In genomic region chr6:167774881-167775280, GRCh38 we compare ENCODE assay signal across 34 cellular contexts.
"Had no signal": no experiment of that assay in that cellular context is flagged by ENCODE, and none has a peak within 500 bp of the region (broad histone marks: within the 10 kb centered on the region; RNA-seq: fewer than 3 reads in every experiment).

No MANE protein-coding gene starts in this region.

- H3K27me3 ChIP-seq: MG63 had no signal

- H3K9me3 ChIP-seq: MG63 had no signal

- H3K4me3 ChIP-seq: MG63 had no signal

- H3K36me3 ChIP-seq: MG63 had no signal

- DNase-seq: Karpas-422, Kasumi-1, MG63, MM.1S, MV-4-11, NCI-H1048, NCI-H1092, NCI-H1092 treated with DMSO at 0.1 percent for 48 hours, NCI-H1105, NCI-H1105 treated with DMSO at 0.1 percent for 48 hours, NCI-H1417, NCI-H1417 treated with DMSO at 0.1 percent for 48 hours, NCI-H1436, NCI-H1436 treated with DMSO at 0.1 percent for 48 hours, NCI-H146, NCI-H1694, NCI-H1694 treated with DMSO at 0.1 percent for 48 hours, NCI-H187, NCI-H187 treated with DMSO at 0.1 percent for 48 hours, NCI-H1930, NCI-H2029, NCI-H2029 treated with DMSO at 0.1 percent for 48 hours, NCI-H2081, NCI-H2081 treated with DMSO at 0.1 percent for 48 hours, NCI-H2107, NCI-H2171, NCI-H2171 treated with DMSO at 0.1 percent for 48 hours, NCI-H2227 treated with DMSO at 0.1 percent for 48 hours, NCI-H226, NCI-H345, NCI-H446, NCI-H446 treated with DMSO at 0.1 percent for 48 hours, NCI-H510A, NCI-H510A treated with DMSO at 0.1 percent for 48 hours had no signal
